8 cellular contexts compared by ENCODE assay signal in the genomic region with DNA sequence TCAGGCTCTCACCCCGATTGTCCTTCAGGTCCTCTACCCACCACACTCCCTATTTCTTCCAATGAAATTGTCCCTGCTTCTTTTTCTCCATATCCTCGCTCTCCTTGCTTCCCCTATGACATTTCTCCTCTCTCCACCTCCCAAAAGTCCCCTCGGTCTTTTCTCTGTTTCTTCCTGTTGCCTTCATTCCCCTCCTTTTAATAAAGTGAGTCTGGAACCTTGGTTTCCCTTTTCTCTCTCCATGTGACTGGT. TPM values are rescaled to one million over a fixed set of nuclear protein-coding genes. Genes with fewer than 3 reads are reported as not detected.
DNase-seq lines count a peak whose midpoint lies in the region; ATAC-seq and TF ChIP-seq lines count a peak whose summit lies in the region.

No MANE protein-coding gene starts in this region.

- no peaks in the 10 kb centered on the region for H3K9me3 Mint-ChIP-seq in T-cell

- H3K4me3 Mint-ChIP-seq in T-cell, result peak overlapping the region; percentile 94 to 98 (median 95)

- H3K4me1 Mint-ChIP-seq in T-cell, result peaks cover 38 to 40% (median 39%) of the 10 kb centered on the region in 3 donors

- POLR2A ChIA-PET in T-cell (lab: Charles Lee), result no interaction called here

- H3K36me3 ChIP-seq in sigmoid colon, result peaks cover 10 to 20% (median 16%) of the 10 kb centered on the region in 4 donors

- no peaks in the 10 kb centered on the region for H3K27me3 ChIP-seq in sigmoid colon

- no peaks in the 10 kb centered on the region for H3K27me3 Mint-ChIP-seq in T-cell

- H3K27ac Mint-ChIP-seq in T-cell, result peak overlapping the region; percentile 98 to 100

- H3K27ac ChIP-seq in sigmoid colon, result peak overlapping the region; percentile 90 to 97 (median 94)

- TF ChIP-seq EP300 in sigmoid colon (IDR thresholded peaks at IDR 0.05), result no peak

- CTCF ChIA-PET in T-cell (lab: Charles Lee), result no interaction called here

- no peak for TF ChIP-seq POLR2A in sigmoid colon (IDR thresholded peaks at IDR 0.05)

- peak overlapping the region; percentile 85 to 96 for H3K4me3 ChIP-seq in foreskin fibroblast (ENCODE audit: low read depth in 1 of 2, low read length in 2 of 2)
- peak overlapping the region; percentile 52 to 99 (median 92) for H3K4me3 ChIP-seq in sigmoid colon

- 0% methylated on average over 3 of the region's 3 CpGs for WGBS in sigmoid colon, 2 donors

- peaks cover 15% of the 10 kb centered on the region for H3K36me3 Mint-ChIP-seq in T-cell

- DNase-seq in SKM-1 treated with dmso at 0.1 percent for 144 hours (lab: John Stamatoyannopoulos, UW; ENCODE audit: unreplicated experiment) (peak; percentile 31), SKM-1 (lab: John Stamatoyannopoulos, UW; ENCODE audit: unreplicated experiment) (no peak), T-cell (peak in 1 of 34 experiments; percentile 14), foreskin fibroblast (no peak), sigmoid colon (no peak), activated gamma-delta T cell (lab: John Stamatoyannopoulos, UW) (no peak), NCI-H524 (lab: John Stamatoyannopoulos, UW) (no peak), SW 1271 (lab: John Stamatoyannopoulos, UW) (no peak)

- peak; percentile 0 to 1 (median 0) for ATAC-seq in T-cell (replicated peaks in 1 of 4)

- intact Hi-C loops in sigmoid colon (cut with DNase I), result no loop called here

- H3K9me3 ChIP-seq in sigmoid colon, result no peaks in the 10 kb centered on the region

- peaks cover 0 to 33% (median 28%) of the 10 kb centered on the region in 4 donors for H3K4me1 ChIP-seq in sigmoid colon

- no peak for TF ChIP-seq CTCF in foreskin fibroblast (IDR thresholded peaks at IDR 0.05; ENCODE audit: low read depth, low read length)
- TF ChIP-seq CTCF in sigmoid colon (IDR thresholded peaks at IDR 0.05), result no peak

RNA-seq across cellular contexts. Expression of a gene that starts 0.7 kb away (rescaled TPM):
- total RNA-seq in T-cell, result 10 to 100 TPM; 18.4 to 27.4 (median 26.6) TPM
- 10 to 100 TPM; 12.5 to 14.6 (median 13.1) TPM for total RNA-seq in sigmoid colon
- 1 to 10 TPM; 3.0 to 9.3 (median 5.5) TPM for polyA plus RNA-seq in sigmoid colon

RNA-seq across cellular contexts. Expression of a gene that starts 5.3 kb away (rescaled TPM):
- total RNA-seq in T-cell (1 to 10 TPM in 3 of 5 donors, under 1 TPM in 2; 0.26 to 1.5 (median 1.3) TPM), sigmoid colon (10 to 100 TPM in 3 of 4 donors, 1 to 10 TPM in 1; 8.4 to 23.3 (median 13.3) TPM)
- polyA plus RNA-seq in sigmoid colon, result 1 to 10 TPM in 1 of 3 donors, under 1 TPM in 1, not detected in 1; under 0.01 to 2.7 TPM

RNA-seq across cellular contexts. Expression of a gene that starts 57.0 kb away (rescaled TPM):
- total RNA-seq in T-cell (10 to 100 TPM; 27.9 to 71.7 (median 59.5) TPM), sigmoid colon (1 to 10 TPM; 1.2 to 3.0 (median 2.5) TPM)
- 10 to 100 TPM in 1 of 3 donors, 1 to 10 TPM in 1, under 1 TPM in 1; 0.60 to 19.0 (median 1.6) TPM for polyA plus RNA-seq in sigmoid colon

Comparison
In these comparisons a context has a peak if more than half of its experiments do, and no peak if none do; other contexts are left out.
1. RNA of a gene that starts 57.0 kb away (total RNA-seq): 27.9 to 71.7 TPM in T-cell; 1.2 to 3.0 TPM in sigmoid colon; every median in the first group is over 4 times any median in the second.